31 cellular contexts compared by ENCODE assay signal in the genomic region with DNA sequence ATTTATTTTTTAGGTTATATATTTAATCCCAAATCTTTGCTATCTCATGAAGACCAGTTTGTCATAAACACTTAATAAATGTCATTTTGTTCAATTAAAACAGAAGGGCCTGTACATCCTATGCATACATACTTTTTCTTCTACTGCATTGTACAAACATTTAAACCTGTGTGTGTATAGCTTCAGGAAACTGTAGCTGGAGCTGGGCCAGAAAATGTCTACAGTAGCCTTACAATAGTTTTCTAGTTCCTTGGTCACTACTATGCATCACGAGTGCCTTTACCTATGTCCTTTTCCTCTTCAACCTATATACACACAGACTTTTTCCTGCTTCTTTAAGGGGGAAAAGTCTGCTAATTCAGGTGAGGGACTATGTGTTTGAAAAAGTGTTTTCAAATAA.
"Had no signal": no experiment of that assay in that cellular context is flagged by ENCODE, and none has a peak within 500 bp of the region (broad histone marks: within the 10 kb centered on the region; RNA-seq: fewer than 3 reads in every experiment).

No MANE protein-coding gene starts in this region.

- H3K4me1 Mint-ChIP-seq: activated CD4-positive, alpha-beta T cell treated with anti-CD3 and anti-CD28 coated beads for 36 hours; activated CD4-positive, alpha-beta T cell treated with anti-CD3 and anti-CD28 coated beads, Interleukin-2, amount 10 ng/mL, durations not matched to agents 24 days and 14 days; activated CD8-positive, alpha-beta memory T cell treated with anti-CD3 and anti-CD28 coated beads, Interleukin-2, amount 10 ng/mL, durations not matched to agents 7 days and 5 days; activated naive CD4-positive, alpha-beta T cell treated with anti-CD3 and anti-CD28 coated beads, Interleukin-2, amount 10 ng/mL, durations not matched to agents 7 days and 5 days; activated naive CD8-positive, alpha-beta T cell treated with anti-CD3 and anti-CD28 coated beads, Interleukin-2, amount 10 ng/mL, durations not matched to agents 7 days and 5 days; endodermal cell had no signal

- ATAC-seq: activated CD4-positive, alpha-beta T cell treated with anti-CD3 and anti-CD28 coated beads for 36 hours; activated CD8-positive, alpha-beta memory T cell treated with anti-CD3 and anti-CD28 coated beads, Interleukin-2, amount 10 ng/mL, durations not matched to agents 7 days and 5 days; activated CD8-positive, alpha-beta T cell treated with anti-CD3 and anti-CD28 coated beads, Interleukin-2, amount 10 ng/mL, durations not matched to agents 7 days and 5 days; activated naive CD4-positive, alpha-beta T cell treated with anti-CD3 and anti-CD28 coated beads, Interleukin-2, amount 50 U/mL, for 72 hours; activated T-cell treated with anti-CD3 and anti-CD28 coated beads, Interleukin-2, amount 50 U/mL, for 72 hours; gastroesophageal sphincter; heart right ventricle had no signal

- H3K9me3 Mint-ChIP-seq: activated CD4-positive, alpha-beta memory T cell treated with anti-CD3 and anti-CD28 coated beads for 36 hours; activated CD4-positive, alpha-beta T cell treated with anti-CD3 and anti-CD28 coated beads, Interleukin-2, amount 10 ng/mL, durations not matched to agents 24 days and 14 days; activated naive CD4-positive, alpha-beta T cell treated with anti-CD3 and anti-CD28 coated beads, Interleukin-2, amount 10 ng/mL, durations not matched to agents 7 days and 5 days; activated naive CD8-positive, alpha-beta T cell treated with anti-CD3 and anti-CD28 coated beads, Interleukin-2, amount 10 ng/mL, durations not matched to agents 7 days and 5 days; activated T-cell treated with anti-CD3 and anti-CD28 coated beads, Interleukin-2, amount 50 U/mL, for 72 hours; brain had no signal

- DNase-seq: activated CD4-positive, alpha-beta memory T cell treated with anti-CD3 and anti-CD28 coated beads for 36 hours; activated CD4-positive, alpha-beta T cell treated with anti-CD3 and anti-CD28 coated beads for 36 hours; activated CD4-positive, alpha-beta T cell treated with anti-CD3 and anti-CD28 coated beads, Interleukin-2, amount 10 ng/mL, durations not matched to agents 24 days and 14 days; activated CD4-positive, CD25-positive, alpha-beta regulatory T cell; activated CD4-positive, CD25-positive, alpha-beta regulatory T cell treated with anti-CD3 and anti-CD28 coated beads, Interleukin-2, amount 50 U/mL, for 72 hours; activated CD8-positive, alpha-beta memory T cell treated with anti-CD3 and anti-CD28 coated beads, Interleukin-2, amount 10 ng/mL, durations not matched to agents 7 days and 5 days; activated CD8-positive, alpha-beta memory T cell treated with anti-CD3 and anti-CD28 coated beads, Interleukin-2, amount 50 U/mL, for 4 hours; activated CD8-positive, alpha-beta T cell treated with anti-CD3 and anti-CD28 coated beads, Interleukin-2, amount 10 ng/mL, durations not matched to agents 7 days and 5 days; activated gamma-delta T cell; activated naive CD4-positive, alpha-beta T cell; activated naive CD4-positive, alpha-beta T cell treated with anti-CD3 and anti-CD28 coated beads, Interleukin-2, amount 10 ng/mL, durations not matched to agents 7 days and 5 days; activated naive CD8-positive, alpha-beta T cell treated with anti-CD3 and anti-CD28 coated beads, Interleukin-2, amount 10 ng/mL, durations not matched to agents 7 days and 5 days; activated T-cell treated with anti-CD3 and anti-CD28 coated beads, Interleukin-2, amount 50 U/mL, for 24 hours; activated T-cell treated with anti-CD3 and anti-CD28 coated beads, Interleukin-2, amount 50 U/mL, for 72 hours; central memory CD4-positive, alpha-beta T cell; cerebellar nuclear complex; colonic mucosa; dorsolateral prefrontal cortex; effector memory CD4-positive, alpha-beta T cell; endodermal cell; esophagus squamous epithelium; foreskin melanocyte; heart right ventricle; T-helper 2 cell had no signal

- H3K4me3 ChIP-seq: ascending aorta, breast epithelium, cardiac muscle cell, colonic mucosa, dorsolateral prefrontal cortex, esophagus squamous epithelium, gastroesophageal sphincter, heart right ventricle, hepatocyte had no signal

- H3K36me3 Mint-ChIP-seq: activated CD4-positive, alpha-beta memory T cell treated with anti-CD3 and anti-CD28 coated beads for 36 hours; activated CD8-positive, alpha-beta memory T cell treated with anti-CD3 and anti-CD28 coated beads, Interleukin-2, amount 10 ng/mL, durations not matched to agents 7 days and 5 days; activated naive CD4-positive, alpha-beta T cell treated with anti-CD3 and anti-CD28 coated beads, Interleukin-2, amount 10 ng/mL, durations not matched to agents 7 days and 5 days; activated naive CD4-positive, alpha-beta T cell treated with anti-CD3 and anti-CD28 coated beads, Interleukin-2, amount 50 U/mL, for 72 hours; activated naive CD8-positive, alpha-beta T cell treated with anti-CD3 and anti-CD28 coated beads, Interleukin-2, amount 10 ng/mL, durations not matched to agents 7 days and 5 days; brain had no signal

- H3K27ac Mint-ChIP-seq: activated CD4-positive, alpha-beta memory T cell treated with anti-CD3 and anti-CD28 coated beads for 36 hours; activated CD4-positive, alpha-beta T cell treated with anti-CD3 and anti-CD28 coated beads for 36 hours; activated CD4-positive, alpha-beta T cell treated with anti-CD3 and anti-CD28 coated beads, Interleukin-2, amount 10 ng/mL, durations not matched to agents 24 days and 14 days; activated CD8-positive, alpha-beta memory T cell treated with anti-CD3 and anti-CD28 coated beads, Interleukin-2, amount 10 ng/mL, durations not matched to agents 7 days and 5 days; activated CD8-positive, alpha-beta T cell treated with anti-CD3 and anti-CD28 coated beads, Interleukin-2, amount 10 ng/mL, durations not matched to agents 7 days and 5 days; activated naive CD4-positive, alpha-beta T cell treated with anti-CD3 and anti-CD28 coated beads, Interleukin-2, amount 10 ng/mL, durations not matched to agents 7 days and 5 days; activated naive CD4-positive, alpha-beta T cell treated with anti-CD3 and anti-CD28 coated beads, Interleukin-2, amount 50 U/mL, for 72 hours; activated naive CD8-positive, alpha-beta T cell treated with anti-CD3 and anti-CD28 coated beads, Interleukin-2, amount 10 ng/mL, durations not matched to agents 7 days and 5 days; activated T-cell treated with anti-CD3 and anti-CD28 coated beads, Interleukin-2, amount 50 U/mL, for 24 hours; activated T-cell treated with anti-CD3 and anti-CD28 coated beads, Interleukin-2, amount 50 U/mL, for 72 hours; brain; endodermal cell had no signal

- H3K27me3 Mint-ChIP-seq: activated CD4-positive, alpha-beta memory T cell treated with anti-CD3 and anti-CD28 coated beads for 36 hours; activated CD4-positive, alpha-beta T cell treated with anti-CD3 and anti-CD28 coated beads for 36 hours; activated CD4-positive, alpha-beta T cell treated with anti-CD3 and anti-CD28 coated beads, Interleukin-2, amount 10 ng/mL, durations not matched to agents 24 days and 14 days; activated CD8-positive, alpha-beta memory T cell treated with anti-CD3 and anti-CD28 coated beads, Interleukin-2, amount 10 ng/mL, durations not matched to agents 7 days and 5 days; activated naive CD4-positive, alpha-beta T cell treated with anti-CD3 and anti-CD28 coated beads, Interleukin-2, amount 10 ng/mL, durations not matched to agents 7 days and 5 days; activated naive CD8-positive, alpha-beta T cell treated with anti-CD3 and anti-CD28 coated beads, Interleukin-2, amount 10 ng/mL, durations not matched to agents 7 days and 5 days; activated T-cell treated with anti-CD3 and anti-CD28 coated beads, Interleukin-2, amount 50 U/mL, for 24 hours; brain had no signal

- H3K4me3 Mint-ChIP-seq: activated CD4-positive, alpha-beta memory T cell treated with anti-CD3 and anti-CD28 coated beads for 36 hours; activated CD4-positive, alpha-beta T cell treated with anti-CD3 and anti-CD28 coated beads for 36 hours; activated CD4-positive, alpha-beta T cell treated with anti-CD3 and anti-CD28 coated beads, Interleukin-2, amount 10 ng/mL, durations not matched to agents 24 days and 14 days; activated CD8-positive, alpha-beta memory T cell treated with anti-CD3 and anti-CD28 coated beads, Interleukin-2, amount 10 ng/mL, durations not matched to agents 7 days and 5 days; activated CD8-positive, alpha-beta T cell treated with anti-CD3 and anti-CD28 coated beads, Interleukin-2, amount 10 ng/mL, durations not matched to agents 7 days and 5 days; activated naive CD4-positive, alpha-beta T cell treated with anti-CD3 and anti-CD28 coated beads, Interleukin-2, amount 10 ng/mL, durations not matched to agents 7 days and 5 days; activated naive CD8-positive, alpha-beta T cell treated with anti-CD3 and anti-CD28 coated beads, Interleukin-2, amount 10 ng/mL, durations not matched to agents 7 days and 5 days; activated T-cell treated with anti-CD3 and anti-CD28 coated beads, Interleukin-2, amount 50 U/mL, for 24 hours; activated T-cell treated with anti-CD3 and anti-CD28 coated beads, Interleukin-2, amount 50 U/mL, for 72 hours; brain; endodermal cell had no signal
